In the genomic region with DNA sequence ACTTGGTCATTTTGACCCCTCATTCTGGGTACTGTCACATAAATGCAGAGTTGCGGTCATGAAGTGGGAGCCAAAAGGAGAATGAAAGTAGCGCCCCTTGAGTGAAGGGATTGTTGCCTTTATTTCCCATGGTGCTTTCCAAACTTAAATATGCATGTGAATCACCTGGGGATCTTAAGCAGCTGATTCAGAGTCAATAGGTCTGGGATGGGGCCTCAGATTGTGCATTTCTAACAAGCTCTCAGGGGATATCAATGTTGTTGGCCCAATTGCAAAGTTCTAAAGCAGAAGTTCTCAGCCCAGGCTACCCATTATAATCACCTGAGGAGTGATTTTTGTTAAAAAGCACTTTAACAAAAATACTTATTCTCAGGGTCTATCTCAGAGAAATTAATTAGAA, we compare ENCODE assay signal across 20 cellular contexts.
DNase-seq lines count a peak whose midpoint lies in the region; ATAC-seq, FAIRE-seq and TF ChIP-seq lines count a peak whose summit lies in the region.
"Had no signal": no experiment of that assay in that cellular context is flagged by ENCODE, and none has a peak within 500 bp of the region (broad histone marks: within the 10 kb centered on the region; RNA-seq: fewer than 3 reads in every experiment).

No MANE protein-coding gene starts in this region.

- BruUV-seq in GM12878 (replicated peaks; lab: Mats Ljungman, UMichigan), result no TSS peak

- H3K9me3 ChIP-seq in left ventricle myocardium inferior (replicated peaks) (no peaks in the 10 kb centered on the region), heart left ventricle (no peaks in the 10 kb centered on the region), GM12878 (replicated peaks; ENCODE audit: control insufficient read depth, insufficient read depth, low read length) (no peaks in the 10 kb centered on the region), neural cell (ENCODE audit: low read length) (no peaks in the 10 kb centered on the region), esophagus muscularis mucosa (no peaks in the 10 kb centered on the region)
- H3K9me3 ChIP-seq: BLaER1, HAP-1 had no signal

- H3K36me3 ChIP-seq in left ventricle myocardium inferior (no peaks in the 10 kb centered on the region), heart left ventricle (no peaks in the 10 kb centered on the region), GM12878 (ENCODE audit: control insufficient read depth in 2 of 2, insufficient read depth in 2 of 2, low read length in 1 of 2) (no peaks in the 10 kb centered on the region), neural cell (ENCODE audit: insufficient read depth, low read length) (no peaks in the 10 kb centered on the region), esophagus muscularis mucosa (no peaks in the 10 kb centered on the region)
- H3K36me3 ChIP-seq: BLaER1, HAP-1 had no signal

- H4K20me1 ChIP-seq in GM12878 (ENCODE audit: control insufficient read depth, insufficient read depth) (no peaks in the 10 kb centered on the region), neural cell (ENCODE audit: insufficient read depth) (no peaks in the 10 kb centered on the region)
- H4K20me1 ChIP-seq: BLaER1 had no signal

- no peaks in the 10 kb centered on the region for H3K79me2 ChIP-seq in GM12878 (ENCODE audit: control insufficient read depth, insufficient read depth, low read length)
- no peaks in the 10 kb centered on the region for H3K79me2 ChIP-seq in neural cell (replicated peaks; ENCODE audit: insufficient read depth, low read length)

- H3K4me2 ChIP-seq in GM12878 (ENCODE audit: control insufficient read depth, insufficient read depth) (no peak overlapping the region), neural cell (ENCODE audit: low read length) (no peak overlapping the region)
- H3K4me2 ChIP-seq: BLaER1 had no signal

- FAIRE-seq in GM12878 (lab: Jason Lieb, UNC), result no peak
- FAIRE-seq: A204.1, GM12891, GM18507 had no signal

- H3K27ac ChIP-seq in left ventricle myocardium inferior (replicated peaks) (peak overlapping the region; percentile 1), heart left ventricle (no peak overlapping the region), GM12878 (ENCODE audit: control insufficient read depth, insufficient read depth) (no peak overlapping the region), neural cell (ENCODE audit: low read length) (peak overlapping the region; percentile 68), esophagus muscularis mucosa (replicated peaks in 1 of 4) (no peak overlapping the region)
- H3K27ac ChIP-seq: 22Rv1, BLaER1, C4-2B had no signal

- no peak for DNase-seq in left ventricle myocardium inferior
- no peak for DNase-seq in heart left ventricle
- no peak for DNase-seq in GM12878 (ENCODE audit: low read depth, low spot score)
- DNase-seq in occipital lobe (lab: John Stamatoyannopoulos, UW), result no peak
- no peak for DNase-seq in esophagus muscularis mucosa (ENCODE audit: extremely low spot score)
- DNase-seq: Caco-2; CD4-positive, CD25-positive, alpha-beta regulatory T cell; CD8-positive, alpha-beta T cell; DMS153; DND-41; GDM1; HFFc6 had no signal

- TF ChIP-seq RAD21 in GM12878 (IDR thresholded peaks at IDR 0.05; ENCODE audit: insufficient read depth, low read depth, low read length) (no peak), neural cell (conservative IDR thresholded peaks at IDR 0.05) (no peak)

- CTCF ChIA-PET in GM12878 (lab: Yijun Ruan, JAX), result interaction anchor here (1.6 kb wide), 1 partner anchor 29 kb away, joined by 3 read pairs; no protein-coding TSS in a partner anchor

- SMC1A ChIA-PET in GM12878 (lab: Charles Lee; ENCODE audit: uncharacterized antibody, unreplicated experiment), result interaction anchor here (1.7 kb wide), 1 partner anchor 14 kb away, joined by 6 read pairs; no protein-coding TSS in a partner anchor

- ATAC-seq in heart left ventricle (no peak), GM12878 (no peak)
- ATAC-seq: CD8-positive, alpha-beta T cell had no signal

- no peaks in the 10 kb centered on the region for H3K9me2 ChIP-seq in neural cell (ENCODE audit: insufficient read depth, low read length)

- no peaks in the 10 kb centered on the region for H3K27me3 ChIP-seq in left ventricle myocardium inferior (ENCODE audit: low read depth)
- no peaks in the 10 kb centered on the region for H3K27me3 ChIP-seq in heart left ventricle
- H3K27me3 ChIP-seq in GM12878 (replicated peaks in 1 of 2; ENCODE audit: control insufficient read depth in 2 of 2, insufficient read depth in 2 of 2, low read length in 1 of 2), result no peaks in the 10 kb centered on the region
- no peaks in the 10 kb centered on the region for H3K27me3 ChIP-seq in neural cell (ENCODE audit: insufficient read depth, low read depth, low read length)
- H3K27me3 ChIP-seq in esophagus muscularis mucosa, result no peaks in the 10 kb centered on the region
- H3K27me3 ChIP-seq: BLaER1 had no signal

- RAD21 ChIA-PET in GM12878 (lab: Charles Lee; ENCODE audit: unreplicated experiment), result interaction anchor here (1.1 to 1.3 kb wide), 2 partner anchors 9 to 11 kb away, joined by 3 read pairs; no protein-coding TSS in a partner anchor

- intact Hi-C loops in left ventricle myocardium inferior (cut with micrococcal nuclease), result no loop called here
- intact Hi-C loops in heart left ventricle (cut with DNase I), result no loop called here
- intact Hi-C loops in GM12878 (cut with micrococcal nuclease; ENCODE audit: unreplicated experiment), result loop anchor here (10.0 kb wide), 1 partner anchor 547 kb away; no protein-coding TSS in a partner anchor
- intact Hi-C loops in esophagus muscularis mucosa (cut with DNase I), result no loop called here

- WGBS in heart left ventricle, 4 donors, result 96 to 100% (median 97%) methylated on average over 2 of the region's 2 CpGs
- WGBS in GM12878 (ENCODE audit: insufficient coverage, insufficient replicate concordance, low lambda C conversion rate, missing lambda C conversion rate), result 73% methylated on average over 2 of the region's 2 CpGs
- 100% methylated on average over 2 of the region's 2 CpGs for WGBS in esophagus muscularis mucosa

- no peak overlapping the region for H3K9ac ChIP-seq in GM12878 (ENCODE audit: control insufficient read depth, insufficient read depth, low read length)
- no peak overlapping the region for H3K9ac ChIP-seq in neural cell (ENCODE audit: low read length)
- H3K9ac ChIP-seq: BLaER1 had no signal

- H3K4me3 ChIP-seq in left ventricle myocardium inferior (no peak overlapping the region), heart left ventricle (no peak overlapping the region), GM12878 (no peak overlapping the region), neural cell (ENCODE audit: low read length) (no peak overlapping the region), esophagus muscularis mucosa (no peak overlapping the region)
- H3K4me3 ChIP-seq: BLaER1, HAP-1 had no signal

- TF ChIP-seq EP300 in GM12878 (IDR thresholded peaks at IDR 0.05; ENCODE audit: borderline replicate concordance in 1 of 2, control insufficient read depth in 1 of 2, low read depth in 2 of 2, low read length in 2 of 2) (no peak), neural cell (conservative IDR thresholded peaks at IDR 0.05; ENCODE audit: poor library complexity, severe bottlenecking) (no peak), esophagus muscularis mucosa (IDR thresholded peaks at IDR 0.05) (no peak)

- TF ChIP-seq POLR2A in heart left ventricle (IDR thresholded peaks at IDR 0.05), result no peak
- no peak for TF ChIP-seq POLR2A in GM12878 (IDR thresholded peaks at IDR 0.05; ENCODE audit: low read depth, low read length)
- no peak for TF ChIP-seq POLR2A in esophagus muscularis mucosa (IDR thresholded peaks at IDR 0.05; ENCODE audit: low read depth)

- H2AFZ ChIP-seq in GM12878 (ENCODE audit: control insufficient read depth, low read depth, low read length) (no peak overlapping the region), neural cell (ENCODE audit: low read depth, low read length) (no peak overlapping the region)

- POLR2A ChIA-PET in GM12878 (lab: Charles Lee), result interaction anchor here (0.8 kb wide), 1 partner anchor 50 kb away, joined by 7 read pairs; no protein-coding TSS in a partner anchor

- TF ChIP-seq CTCF in left ventricle myocardium inferior (IDR thresholded peaks at IDR 0.05; ENCODE audit: borderline replicate concordance), result no peak
- TF ChIP-seq CTCF in heart left ventricle (IDR thresholded peaks at IDR 0.05), result no peak
- TF ChIP-seq CTCF in GM12878 (IDR thresholded peaks at IDR 0.05 in 2 of 3, conservative IDR thresholded peaks at IDR 0.05 in 1 of 3; ENCODE audit: control insufficient read depth in 2 of 3, extremely low read depth in 1 of 3, insufficient read depth in 1 of 3, low read depth in 3 of 3, low read length in 3 of 3), result no peak
- TF ChIP-seq CTCF in neural cell (IDR thresholded peaks at IDR 0.05; ENCODE audit: poor library complexity, severe bottlenecking), result no peak
- no peak for TF ChIP-seq CTCF in esophagus muscularis mucosa (IDR thresholded peaks at IDR 0.05)

- no peaks in the 10 kb centered on the region for H3F3A ChIP-seq in neural cell (ENCODE audit: insufficient read depth, low read length, poor library complexity, severe bottlenecking)

- peaks cover 15% of the 10 kb centered on the region for H3K4me1 ChIP-seq in left ventricle myocardium inferior
- peaks cover 0 to 16% (median 0%) of the 10 kb centered on the region in 12 donors for H3K4me1 ChIP-seq in heart left ventricle
- no peaks in the 10 kb centered on the region for H3K4me1 ChIP-seq in GM12878 (ENCODE audit: control insufficient read depth, insufficient read depth, low read length)
- H3K4me1 ChIP-seq in esophagus muscularis mucosa, result peaks cover 5 to 33% (median 20%) of the 10 kb centered on the region in 4 donors
- H3K4me1 ChIP-seq: Caco-2, HAP-1 had no signal

- in situ Hi-C loops in GM12878 (cut with MboI), result no loop called here

TF ChIP-seq in GM12878, 131 proteins besides CTCF, POLR2A, EP300 and RAD21:
- TF ChIP-seq MEF2B (IDR thresholded peaks at IDR 0.05; ENCODE audit: partially characterized antibody, poor library complexity, severe bottlenecking), result peak; percentile 37
- no peak for TF ChIP-seq KAT2A (conservative IDR thresholded peaks at IDR 0.05; ENCODE audit: control insufficient read depth, low read depth, low read length)

TF ChIP-seq in neural cell, 6 proteins besides CTCF, POLR2A, EP300 and RAD21 (continues in another document):
- no peak for TF ChIP-seq TAF1 (IDR thresholded peaks at IDR 0.05; ENCODE audit: low read depth)
- TF ChIP-seq MXI1 (conservative IDR thresholded peaks at IDR 0.05; ENCODE audit: poor library complexity, severe bottlenecking), result no peak
- no peak for TF ChIP-seq POLR2AphosphoS5 (IDR thresholded peaks at IDR 0.05)
- no peak for TF ChIP-seq SMC3 (conservative IDR thresholded peaks at IDR 0.05; ENCODE audit: poor library complexity)

Comparison
In these comparisons a context has a peak if more than half of its experiments do, and no peak if none do; other contexts are left out.
1. H3K27ac ChIP-seq: peak in left ventricle myocardium inferior (single experiment) and neural cell (single experiment); none in heart left ventricle (0 of 12), GM12878 (single experiment) and esophagus muscularis mucosa (0 of 4).